ENCODE assay signal across 7 cellular contexts in genomic region chr6:125746731-125747588, GRCh38. TPM values are rescaled to one million over a fixed set of nuclear protein-coding genes. Genes with fewer than 3 reads are reported as not detected.
DNase-seq lines count a peak whose midpoint lies in the region; ATAC-seq and TF ChIP-seq lines count a peak whose summit lies in the region.

No MANE protein-coding gene starts in this region.

- H3K27ac Mint-ChIP-seq in naive thymus-derived CD8-positive, alpha-beta T cell, result peak overlapping the region; percentile 79 to 97 (median 90)

- no peaks in the 10 kb centered on the region for H3K79me2 ChIP-seq in fibroblast of lung (ENCODE audit: control insufficient read depth, insufficient read depth, low read length)

- POLR2A ChIA-PET in naive thymus-derived CD8-positive, alpha-beta T cell (lab: Charles Lee), result interaction anchor here (1.3 to 3.2 kb wide), 4 partner anchors 34 to 445 kb away, joined by 4 to 19 read pairs (median 12); partner anchors contain the start of genes HDDC2, HINT3 and NCOA7

- H2AFZ ChIP-seq in fibroblast of lung (ENCODE audit: low read length), result no peak overlapping the region

- no peaks in the 10 kb centered on the region for H3K36me3 ChIP-seq in fibroblast of lung (ENCODE audit: control insufficient read depth, insufficient read depth, low read length)

- H3K27ac ChIP-seq in fibroblast of lung (ENCODE audit: insufficient read depth, low read length) (no peak overlapping the region), substantia nigra (ENCODE audit: low read depth, low read length, poor library complexity, severe bottlenecking) (peak overlapping the region; percentile 94)

- H3K4me1 Mint-ChIP-seq in naive thymus-derived CD8-positive, alpha-beta T cell, result peaks cover 17 to 42% (median 35%) of the 10 kb centered on the region in 4 donors

- H3K4me1 ChIP-seq in fibroblast of lung (ENCODE audit: control insufficient read depth, extremely low read depth, insufficient read depth, low read length), result peaks cover 10% of the 10 kb centered on the region

- peaks cover 51% of the 10 kb centered on the region for H3K27me3 ChIP-seq in fibroblast of lung (ENCODE audit: control insufficient read depth, insufficient read depth, low read length)

- H4K20me1 ChIP-seq in fibroblast of lung (ENCODE audit: control insufficient read depth, extremely low read depth, insufficient read depth, low read length), result no peaks in the 10 kb centered on the region

- no peaks in the 10 kb centered on the region for H3K36me3 Mint-ChIP-seq in naive thymus-derived CD8-positive, alpha-beta T cell

- H3K4me3 ChIP-seq in fibroblast of lung (replicated peaks in 1 of 4; ENCODE audit: control extremely low read depth in 1 of 4, insufficient read depth in 1 of 4, low read depth in 3 of 4, low read length in 4 of 4), result peak overlapping the region; percentile 32 to 70 (median 55)

- no peaks in the 10 kb centered on the region for H3K9me3 ChIP-seq in fibroblast of lung (ENCODE audit: control insufficient read depth, insufficient read depth, low read depth, low read length)

- peak overlapping the region; percentile 73 for H3K4me2 ChIP-seq in fibroblast of lung (ENCODE audit: extremely low read depth, insufficient read depth, low read length)

- H3K9me3 Mint-ChIP-seq in naive thymus-derived CD8-positive, alpha-beta T cell, result no peaks in the 10 kb centered on the region

- H3K9ac ChIP-seq in fibroblast of lung (ENCODE audit: insufficient read depth, low read length), result no peak overlapping the region

- peaks cover 20 to 42% (median 34%) of the 10 kb centered on the region in 5 donors for H3K27me3 Mint-ChIP-seq in naive thymus-derived CD8-positive, alpha-beta T cell

- DNase-seq in NCI-H2227 treated with DMSO at 0.1 percent for 48 hours (lab: John Stamatoyannopoulos, UW), result peak; percentile 56
- DNase-seq in activated T-cell treated with anti-CD3 and anti-CD28 coated beads, Interleukin-2, amount 50 U/mL, for 1 hour, result peak; percentile 61
- DNase-seq in fibroblast of lung (ENCODE audit: low read depth in 2 of 2), result peak; percentile 45 to 50
- DNase-seq in naive thymus-derived CD8-positive, alpha-beta T cell, result peak; percentile 41 to 87 (median 70)
- peak in 39 of 49 donors; percentile 13 to 75 (median 50) for DNase-seq in substantia nigra (lab: John Stamatoyannopoulos, UW)

- peak; percentile 29 for ATAC-seq in GM18520 (IDR thresholded peaks at IDR 0.05; ENCODE audit: unreplicated experiment)
- ATAC-seq in HG02798 (IDR thresholded peaks at IDR 0.05; ENCODE audit: poor library complexity, unreplicated experiment), result peak; percentile 56
- ATAC-seq in naive thymus-derived CD8-positive, alpha-beta T cell, result peak; percentile 67 to 79

- no peak for TF ChIP-seq CTCF in fibroblast of lung (conservative IDR thresholded peaks at IDR 0.05 in 1 of 2, IDR thresholded peaks at IDR 0.05 in 1 of 2; ENCODE audit: low read depth in 1 of 2, low read length in 2 of 2)

- H3K4me3 Mint-ChIP-seq in naive thymus-derived CD8-positive, alpha-beta T cell, result peak overlapping the region; percentile 86 to 98 (median 89)

RNA-seq across cellular contexts. Expression of gene HEY2, which starts 2.5 kb away (rescaled TPM):
- not detected in 2 replicates for total RNA-seq in fibroblast of lung
- not detected in 2 replicates for polyA plus RNA-seq in fibroblast of lung
- polyA plus RNA-seq in fibroblast of lung (2012), result not detected in 2 replicates
- polyA minus RNA-seq in fibroblast of lung (ENCODE audit: low replicate concordance), result not detected in 2 replicates
- total RNA-seq in naive thymus-derived CD8-positive, alpha-beta T cell, result under 1 TPM; 0.33 to 0.60 TPM
- under 1 TPM; 0.18 to 0.32 (median 0.27) TPM for polyA plus RNA-seq in naive thymus-derived CD8-positive, alpha-beta T cell

RNA-seq across cellular contexts. Expression of gene NCOA7, which starts 43.8 kb away (rescaled TPM):
- total RNA-seq in fibroblast of lung, result 38.5 and 49.9 TPM in 2 replicates
- polyA plus RNA-seq in fibroblast of lung, result 12.8 and 13.7 TPM in 2 replicates
- 12.6 and 14.7 TPM in 2 replicates for polyA plus RNA-seq in fibroblast of lung (2012)
- polyA minus RNA-seq in fibroblast of lung (ENCODE audit: low replicate concordance), result 1.3 and 6.9 TPM in 2 replicates
- total RNA-seq in naive thymus-derived CD8-positive, alpha-beta T cell, result 10 to 100 TPM; 44.4 to 48.0 TPM
- 10 to 100 TPM in 2 of 3 donors, 1 to 10 TPM in 1; 9.4 to 16.5 (median 13.5) TPM for polyA plus RNA-seq in naive thymus-derived CD8-positive, alpha-beta T cell
